ENCODE assay signal across 8 cellular contexts in the genomic region with DNA sequence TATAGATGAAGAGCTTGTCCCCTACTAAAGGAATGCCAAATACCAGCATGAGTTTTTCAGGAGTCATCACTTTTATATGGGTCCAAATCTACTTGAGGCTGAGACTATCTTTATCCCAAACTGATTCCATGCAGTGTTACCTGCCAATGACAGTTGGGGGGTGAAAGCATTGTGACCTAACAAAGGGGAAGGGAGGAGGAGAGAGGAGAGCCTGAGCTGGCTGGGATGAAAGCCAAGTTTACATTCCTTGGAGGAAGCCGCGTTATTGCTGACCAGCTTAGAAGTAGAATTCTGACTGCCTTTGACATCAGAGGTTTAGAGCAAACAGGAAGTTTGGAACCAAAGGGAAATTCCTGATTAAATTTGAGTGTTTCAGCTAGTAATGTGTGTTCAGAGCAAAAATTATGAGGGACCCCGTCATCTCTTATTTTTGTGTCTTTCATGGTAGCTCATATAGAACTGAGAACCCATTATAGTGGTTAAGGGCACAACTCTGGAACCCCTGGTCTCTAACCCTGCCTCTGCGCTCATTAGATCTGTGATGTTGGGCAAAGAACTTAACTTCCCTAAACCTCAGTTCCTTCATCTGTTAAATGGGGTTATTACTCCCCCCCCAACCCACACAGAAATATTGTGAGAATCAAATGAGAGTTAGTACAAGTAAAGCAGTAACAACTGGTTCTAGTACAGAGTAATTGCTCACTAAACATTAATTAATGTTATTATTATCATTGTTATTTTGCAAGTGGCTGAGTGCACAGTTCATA.
A peak's percentile ranks its signal among the peaks of the same experiment; 100 is the strongest.
DNase-seq lines count a peak whose midpoint lies in the region; ATAC-seq and TF ChIP-seq lines count a peak whose summit lies in the region.

No MANE protein-coding gene starts in this region.

- H3K4me3 Mint-ChIP-seq in GM23338 = no peak overlapping the region

- ATAC-seq in GM23338 = peak; percentile 55
- ATAC-seq in sciatic nerve = peak; percentile 94
- no peak for ATAC-seq in GM21717 (IDR thresholded peaks at IDR 0.05; ENCODE audit: unreplicated experiment)

- no peaks in the 10 kb centered on the region; the same call in 2 of the 3 replicates for H3K36me3 Mint-ChIP-seq in GM23338 (ENCODE audit: low read depth)

- no peak overlapping the region for H3K4me2 ChIP-seq in GM23338

- no peaks in the 10 kb centered on the region for H3K4me1 ChIP-seq in GM23338 (ENCODE audit: insufficient read depth)

- no peaks in the 10 kb centered on the region for H3K36me3 ChIP-seq in GM23338 (ENCODE audit: insufficient read depth)

- no peak overlapping the region for H3K27ac ChIP-seq in GM23338 (ENCODE audit: low read depth)

- H3K27me3 ChIP-seq in GM23338 (ENCODE audit: insufficient read depth) = no peaks in the 10 kb centered on the region

- no peak overlapping the region for H3K4me3 ChIP-seq in GM23338

- H2AFZ ChIP-seq in GM23338 = peak overlapping the region; percentile 1; the same call in 1 of the 2 replicates

- no peaks in the 10 kb centered on the region; the same call in 2 of the 3 replicates for H3K4me1 Mint-ChIP-seq in GM23338

- no peaks in the 10 kb centered on the region; the same call in 1 of the 2 replicates for H3K9me2 ChIP-seq in GM23338 (ENCODE audit: insufficient read depth)

- no peaks in the 10 kb centered on the region for H4K20me1 ChIP-seq in GM23338 (replicated peaks; ENCODE audit: insufficient read depth)

- H3K27me3 Mint-ChIP-seq in GM23338 (ENCODE audit: insufficient read depth, low read depth, poor library complexity) = no peaks in the 10 kb centered on the region

- H3K79me2 ChIP-seq in GM23338 (replicated peaks; ENCODE audit: insufficient read depth) = no peaks in the 10 kb centered on the region

- 0 out of 3 replicates have a peak, but pooled peaks cover 2% of the 10 kb centered on the region for H3K9me3 Mint-ChIP-seq in GM23338

- no peak for TF ChIP-seq CTCF in GM23338 (conservative IDR thresholded peaks at IDR 0.05; ENCODE audit: low read depth in 2 of 2)

- intact Hi-C loops in sciatic nerve (cut with DNase I) = no loop called here

- no peak overlapping the region for H3K27ac Mint-ChIP-seq in GM23338

- DNase-seq in GM23338 (ENCODE audit: low spot score) = no peak
- peak; percentile 54 for DNase-seq in T1000 (lab: John Stamatoyannopoulos, UW)
- DNase-seq in glomerular endothelial cell (ENCODE audit: extremely low read depth, low read depth, low spot score) = peak; percentile 97
- DNase-seq in sciatic nerve (ENCODE audit: low spot score) = peak; percentile 73
- no peak for DNase-seq in cortex of kidney (lab: John Stamatoyannopoulos, UW)
- DNase-seq in NOMO-1 treated with dmso at 0.1 percent for 144 hours (lab: John Stamatoyannopoulos, UW; ENCODE audit: unreplicated experiment) = no peak
- DNase-seq in NCI-H187 (lab: John Stamatoyannopoulos, UW) = no peak

- no peaks in the 10 kb centered on the region for H3F3A ChIP-seq in GM23338 (replicated peaks; ENCODE audit: low read depth)

TF ChIP-seq in GM23338, 12 proteins besides CTCF, POLR2A, EP300 and RAD21 (continues in another document):
- TF ChIP-seq JUNB (IDR thresholded peaks at IDR 0.05; ENCODE audit: unreplicated experiment) (no peak), ZNF331 (CRISPR knock-in tag; IDR thresholded peaks at IDR 0.05; ENCODE audit: low read depth) (no peak), REST (IDR thresholded peaks at IDR 0.05; ENCODE audit: unreplicated experiment) (no peak), NANOG (IDR thresholded peaks at IDR 0.05; ENCODE audit: borderline replicate concordance) (no peak), ZNF114 (CRISPR knock-in tag; IDR thresholded peaks at IDR 0.05) (no peak), EZH2 (IDR thresholded peaks at IDR 0.05; ENCODE audit: low read depth, unreplicated experiment) (no peak)
- TF ChIP-seq, protein P1, sequence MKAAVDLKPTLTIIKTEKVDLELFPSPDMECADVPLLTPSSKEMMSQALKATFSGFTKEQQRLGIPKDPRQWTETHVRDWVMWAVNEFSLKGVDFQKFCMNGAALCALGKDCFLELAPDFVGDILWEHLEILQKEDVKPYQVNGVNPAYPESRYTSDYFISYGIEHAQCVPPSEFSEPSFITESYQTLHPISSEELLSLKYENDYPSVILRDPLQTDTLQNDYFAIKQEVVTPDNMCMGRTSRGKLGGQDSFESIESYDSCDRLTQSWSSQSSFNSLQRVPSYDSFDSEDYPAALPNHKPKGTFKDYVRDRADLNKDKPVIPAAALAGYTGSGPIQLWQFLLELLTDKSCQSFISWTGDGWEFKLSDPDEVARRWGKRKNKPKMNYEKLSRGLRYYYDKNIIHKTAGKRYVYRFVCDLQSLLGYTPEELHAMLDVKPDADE (IDR thresholded peaks at IDR 0.05) = no peak

Comparison
In these comparisons a context has a peak if more than half of its experiments do, and no peak if none do; other contexts are left out.
1. DNase-seq: peak in T1000 (single experiment), glomerular endothelial cell (single experiment) and sciatic nerve (single experiment); none in GM23338 (single experiment), cortex of kidney (single experiment), NOMO-1 treated with dmso at 0.1 percent for 144 hours (single experiment) and NCI-H187 (0 of 2).